8 cellular contexts compared by ENCODE assay signal in the genomic region with DNA sequence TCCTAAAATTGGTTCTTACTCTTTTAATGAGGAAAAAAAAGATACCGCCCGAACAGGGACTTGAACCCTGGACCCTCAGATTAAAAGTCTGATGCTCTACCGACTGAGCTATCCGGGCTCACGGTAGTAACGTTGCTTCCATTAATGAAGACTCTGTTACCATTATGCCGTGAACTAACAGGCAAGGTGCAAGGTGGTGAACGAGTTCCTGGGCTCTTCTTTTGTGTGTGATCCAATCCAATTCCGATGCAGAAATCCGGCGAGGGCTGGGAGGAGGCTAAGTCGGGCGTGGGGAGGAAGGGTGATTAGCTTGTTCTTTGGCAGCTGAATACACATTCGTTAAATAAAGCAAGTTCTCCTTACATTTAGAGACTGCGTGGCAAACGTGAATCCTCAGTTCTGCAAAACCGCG. TPM values are rescaled to one million over a fixed set of nuclear protein-coding genes. Genes with fewer than 3 reads are reported as not detected.
DNase-seq lines count a peak whose midpoint lies in the region; ATAC-seq lines count a peak whose summit lies in the region.

No MANE protein-coding gene starts in this region.

- H2AK5ac ChIP-seq in mesenchymal stem cell (ENCODE audit: low read length, severe bottlenecking), result no peak overlapping the region

- H3K9ac ChIP-seq in mesenchymal stem cell (ENCODE audit: low read length), result peak overlapping the region; percentile 92

- H3K36me3 Mint-ChIP-seq in activated CD4-positive, alpha-beta memory T cell treated with anti-CD3 and anti-CD28 coated beads for 36 hours, result peaks cover 9% of the 10 kb centered on the region

- under 1% methylated on average over 14 of the region's 18 CpGs for WGBS in mesenchymal stem cell

- H3K23ac ChIP-seq in mesenchymal stem cell (ENCODE audit: low read length in 2 of 2), result no peak overlapping the region

- no peak overlapping the region for H2BK120ac ChIP-seq in mesenchymal stem cell (ENCODE audit: low read depth, low read length)

- H3K4me1 Mint-ChIP-seq in activated CD4-positive, alpha-beta memory T cell treated with anti-CD3 and anti-CD28 coated beads for 36 hours (ENCODE audit: low read depth), result peaks cover 44% of the 10 kb centered on the region

- H3K18ac ChIP-seq in mesenchymal stem cell (ENCODE audit: low read depth in 1 of 2, low read length in 2 of 2), result peak overlapping the region; percentile 89 to 93

- H2BK5ac ChIP-seq in mesenchymal stem cell (ENCODE audit: low read depth, low read length, poor library complexity, severe bottlenecking), result no peak overlapping the region

- no peaks in the 10 kb centered on the region for H3K9me3 ChIP-seq in effector memory CD4-positive, alpha-beta T cell (ENCODE audit: control insufficient read depth, low read length)
- H3K9me3 ChIP-seq in mesenchymal stem cell (ENCODE audit: control insufficient read depth, low read length), result no peaks in the 10 kb centered on the region

- peak overlapping the region; percentile 93 for H3K4me3 Mint-ChIP-seq in activated CD4-positive, alpha-beta memory T cell treated with anti-CD3 and anti-CD28 coated beads for 36 hours

- H3K27me3 ChIP-seq in effector memory CD4-positive, alpha-beta T cell (replicated peaks; ENCODE audit: control insufficient read depth, insufficient read depth, low read length, poor library complexity, severe bottlenecking), result no peaks in the 10 kb centered on the region
- H3K27me3 ChIP-seq in mesenchymal stem cell (ENCODE audit: control insufficient read depth in 1 of 2, insufficient read depth in 1 of 2, low read length in 2 of 2), result no peaks in the 10 kb centered on the region

- CTCF ChIA-PET in activated CD4-positive, alpha-beta memory T cell treated with anti-CD3 and anti-CD28 coated beads for 36 hours (lab: Charles Lee), result interaction anchor here (1.8 to 3.2 kb wide), 2 partner anchors 10 to 23 kb away, joined by 9 to 12 read pairs; no protein-coding TSS in a partner anchor

- H3K27ac Mint-ChIP-seq in activated CD4-positive, alpha-beta memory T cell treated with anti-CD3 and anti-CD28 coated beads for 36 hours, result peak overlapping the region; percentile 96

- intact Hi-C loops in activated CD4-positive, alpha-beta memory T cell treated with anti-CD3 and anti-CD28 coated beads for 36 hours (cut with micrococcal nuclease), result loop anchor here (1.0 to 5.0 kb wide), 2 partner anchors 10 to 297 kb away; no protein-coding TSS in a partner anchor

- H4K91ac ChIP-seq in mesenchymal stem cell (ENCODE audit: low read length), result no peak overlapping the region

- peaks cover 4% of the 10 kb centered on the region for H3K4me1 ChIP-seq in effector memory CD4-positive, alpha-beta T cell (ENCODE audit: control insufficient read depth, insufficient read depth, low read length, poor library complexity, severe bottlenecking)
- H3K4me1 ChIP-seq in mesenchymal stem cell (ENCODE audit: control insufficient read depth, insufficient read depth, low read depth, low read length), result no peaks in the 10 kb centered on the region

- H3K4me2 ChIP-seq in mesenchymal stem cell (ENCODE audit: low read length, poor library complexity, severe bottlenecking), result peak overlapping the region; percentile 91

- H2BK12ac ChIP-seq in mesenchymal stem cell (ENCODE audit: low read length in 2 of 2), result peak overlapping the region; percentile 18 to 94

- peaks cover 2% of the 10 kb centered on the region for H3K9me3 Mint-ChIP-seq in activated CD4-positive, alpha-beta memory T cell treated with anti-CD3 and anti-CD28 coated beads for 36 hours

- ATAC-seq in HG03342 (IDR thresholded peaks at IDR 0.05; ENCODE audit: unreplicated experiment), result peak; percentile 9

- POLR2A ChIA-PET in activated CD4-positive, alpha-beta memory T cell treated with anti-CD3 and anti-CD28 coated beads for 36 hours (lab: Charles Lee), result interaction anchor here (1.0 to 1.5 kb wide), 3 partner anchors 10 to 109 kb away, joined by 3 to 6 read pairs (median 5); a partner anchor contains a TSS

- no peaks in the 10 kb centered on the region for H3K79me1 ChIP-seq in mesenchymal stem cell (replicated peaks; ENCODE audit: low read length, poor library complexity, severe bottlenecking)

- H4K8ac ChIP-seq in mesenchymal stem cell (ENCODE audit: low read length), result peak overlapping the region; percentile 62

- H3K14ac ChIP-seq in mesenchymal stem cell (ENCODE audit: low read length in 2 of 2), result peak overlapping the region in 1 of 2 experiments; percentile 96

- DNase-seq in activated T-cell treated with anti-CD3 and anti-CD28 coated beads for 1 hour (ENCODE audit: low read depth) (peak; percentile 59), NCI-H524 (lab: John Stamatoyannopoulos, UW) (peak; percentile 50 to 84), mesenchymal stem cell (peak; percentile 82)
- DNase-seq in activated T-cell treated with anti-CD3 and anti-CD28 coated beads, Interleukin-2, amount 50 U/mL, for 1 hour, result no peak
- peak; percentile 82 for DNase-seq in activated CD4-positive, alpha-beta memory T cell treated with anti-CD3 and anti-CD28 coated beads for 36 hours
- DNase-seq in effector memory CD4-positive, alpha-beta T cell, result peak; percentile 58 to 68 (median 66)
- peak; percentile 48 to 52 for DNase-seq in stimulated activated CD8-positive, alpha-beta memory T cell treated with anti-CD3 and anti-CD28 coated beads, Interleukin-15, amount 100 ng/mL, for 48 hours (ENCODE audit: low read depth in 2 of 2)

- peak overlapping the region; percentile 67 for H3K27ac ChIP-seq in effector memory CD4-positive, alpha-beta T cell (ENCODE audit: insufficient read depth, low read length, poor library complexity, severe bottlenecking)
- peak overlapping the region; percentile 96 for H3K27ac ChIP-seq in mesenchymal stem cell (ENCODE audit: low read length, poor library complexity, severe bottlenecking)

- no peaks in the 10 kb centered on the region for H3K36me3 ChIP-seq in effector memory CD4-positive, alpha-beta T cell (ENCODE audit: control insufficient read depth, insufficient read depth, low read length)
- H3K36me3 ChIP-seq in mesenchymal stem cell (ENCODE audit: control insufficient read depth in 1 of 2, insufficient read depth in 2 of 2, low read depth in 1 of 2, low read length in 2 of 2), result no peaks in the 10 kb centered on the region

- H3K27me3 Mint-ChIP-seq in activated CD4-positive, alpha-beta memory T cell treated with anti-CD3 and anti-CD28 coated beads for 36 hours, result peaks cover 4% of the 10 kb centered on the region

- peak overlapping the region; percentile 82 for H2AFZ ChIP-seq in mesenchymal stem cell (ENCODE audit: low read depth, low read length)

- no peak overlapping the region for H2BK15ac ChIP-seq in mesenchymal stem cell (ENCODE audit: low read depth, poor library complexity, severe bottlenecking)

- peak overlapping the region; percentile 89 for H3K4me3 ChIP-seq in effector memory CD4-positive, alpha-beta T cell (ENCODE audit: insufficient read depth, low read depth, low read length, poor library complexity, severe bottlenecking)
- peak overlapping the region; percentile 90 to 95 for H3K4me3 ChIP-seq in mesenchymal stem cell (ENCODE audit: insufficient read depth in 1 of 2, low read depth in 1 of 2, low read length in 2 of 2)

- peak overlapping the region; percentile 29 to 98 for H3K4ac ChIP-seq in mesenchymal stem cell (ENCODE audit: low read depth in 1 of 2, low read length in 2 of 2)

RNA-seq across cellular contexts. Expression of a gene that starts 49.0 kb away (rescaled TPM):
- total RNA-seq in activated CD4-positive, alpha-beta memory T cell treated with anti-CD3 and anti-CD28 coated beads for 36 hours, result not detected
- polyA plus RNA-seq in mesenchymal stem cell (2013, experiment 1 of 2), result not detected
- not detected for polyA plus RNA-seq in mesenchymal stem cell (2013, experiment 2 of 2)

RNA-seq across cellular contexts. Expression of a gene that starts 55.3 kb away (rescaled TPM):
- total RNA-seq in activated CD4-positive, alpha-beta memory T cell treated with anti-CD3 and anti-CD28 coated beads for 36 hours, result 10 to 100 TPM; 37.2 to 40.9 TPM
- polyA plus RNA-seq in mesenchymal stem cell (2013, experiment 1 of 2), result 25.4 TPM
- polyA plus RNA-seq in mesenchymal stem cell (2013, experiment 2 of 2), result 25.0 TPM

RNA-seq across cellular contexts. Expression of a gene that starts 56.9 kb away (rescaled TPM):
- not detected for total RNA-seq in activated CD4-positive, alpha-beta memory T cell treated with anti-CD3 and anti-CD28 coated beads for 36 hours
- polyA plus RNA-seq in mesenchymal stem cell (2013, experiment 1 of 2), result not detected
- not detected for polyA plus RNA-seq in mesenchymal stem cell (2013, experiment 2 of 2)
